In the genomic region with DNA sequence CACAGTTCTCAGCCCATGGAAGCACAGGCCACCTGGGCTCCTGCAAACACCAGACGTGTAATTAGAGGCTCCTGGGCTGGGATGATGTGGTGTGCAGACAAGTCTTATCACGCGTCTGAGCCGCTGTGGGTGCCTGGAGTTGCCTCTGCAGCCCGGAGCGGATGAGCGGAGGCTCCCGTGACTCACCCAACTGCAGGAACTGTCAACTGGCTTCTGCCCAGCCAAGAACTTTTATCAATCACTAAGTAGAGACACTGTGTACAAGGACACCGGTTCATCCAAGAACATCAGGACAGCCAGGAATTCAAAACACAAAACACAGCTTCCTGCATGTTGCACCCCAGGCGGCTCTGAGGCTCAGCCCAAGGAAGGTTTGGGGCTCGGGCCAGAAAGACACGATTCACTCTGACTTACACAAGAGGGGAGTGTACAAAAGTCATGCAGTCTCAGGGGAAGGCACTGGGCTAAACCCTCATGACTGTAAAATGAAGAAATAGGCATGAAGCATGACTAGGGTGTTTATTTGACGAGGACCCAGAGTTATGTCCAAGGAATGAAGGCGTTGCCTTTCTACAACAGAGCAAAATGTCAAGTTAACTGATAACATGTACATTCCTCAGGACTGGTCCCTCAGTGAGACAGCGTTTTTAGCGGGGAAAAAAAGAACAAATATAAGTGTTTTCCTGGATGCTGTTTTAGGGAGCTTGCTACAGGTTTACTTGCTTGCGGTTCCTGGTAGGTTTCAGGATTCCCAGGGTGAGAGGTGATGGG, we compare ENCODE assay signal across 8 cellular contexts. TPM values are rescaled to one million over a fixed set of nuclear protein-coding genes. Genes with fewer than 3 reads are reported as not detected.
DNase-seq lines count a peak whose midpoint lies in the region; ATAC-seq, FAIRE-seq and TF ChIP-seq lines count a peak whose summit lies in the region.

No MANE protein-coding gene starts in this region.

- peak overlapping the region; percentile 16 for H2AFZ ChIP-seq in keratinocyte (ENCODE audit: control insufficient read depth, low read length)

- DNase-seq in NCI-H1436 (lab: John Stamatoyannopoulos, UW), result peak; percentile 54
- peak; percentile 99 for DNase-seq in amniotic epithelial cell (ENCODE audit: low read depth)
- peak; percentile 95 for DNase-seq in keratinocyte (ENCODE audit: low read depth, low spot score)
- DNase-seq in suprapubic skin (ENCODE audit: low spot score in 2 of 2), result peak; percentile 96 to 97
- DNase-seq in activated CD4-positive, alpha-beta T cell treated with anti-CD3 and anti-CD28 coated beads for 48 hours, result no peak

- H3K9me3 ChIP-seq in keratinocyte (ENCODE audit: control insufficient read depth, low read depth, low read length) (no peaks in the 10 kb centered on the region), suprapubic skin (no peaks in the 10 kb centered on the region)

- peak overlapping the region in 2 of 3 experiments; percentile 33 to 50 for H3K4me3 ChIP-seq in keratinocyte (ENCODE audit: control insufficient read depth in 2 of 3, extremely low read depth in 1 of 3, insufficient read depth in 2 of 3, low read depth in 1 of 3, low read length in 3 of 3)
- no peak overlapping the region for H3K4me3 ChIP-seq in suprapubic skin

- H3K36me3 ChIP-seq in keratinocyte (ENCODE audit: control insufficient read depth in 2 of 2, extremely low read depth in 1 of 2, insufficient read depth in 2 of 2, low read length in 2 of 2), result peaks cover 2 to 11% of the 10 kb centered on the region in 2 experiments
- H3K36me3 ChIP-seq in suprapubic skin, result peaks cover under 1% of the 10 kb centered on the region

- no peaks in the 10 kb centered on the region for H3K79me2 ChIP-seq in keratinocyte (ENCODE audit: control insufficient read depth, insufficient read depth, low read length)

- H3K4me1 ChIP-seq in keratinocyte (ENCODE audit: control insufficient read depth, extremely low read depth, insufficient read depth, low read length) (peaks cover 43% of the 10 kb centered on the region), suprapubic skin (peaks cover 49% of the 10 kb centered on the region)

- H3K27me3 ChIP-seq in keratinocyte (ENCODE audit: control insufficient read depth, extremely low read depth, insufficient read depth, low read length) (no peaks in the 10 kb centered on the region), suprapubic skin (no peaks in the 10 kb centered on the region)

- peak; percentile 87 for TF ChIP-seq EP300 in suprapubic skin (IDR thresholded peaks at IDR 0.05)

- WGBS in suprapubic skin, result 17% methylated on average over 11 of the region's 17 CpGs

- no peak for ATAC-seq in HG03175 (IDR thresholded peaks at IDR 0.05; ENCODE audit: unreplicated experiment)
- ATAC-seq in HG03095 (IDR thresholded peaks at IDR 0.05; ENCODE audit: unreplicated experiment), result no peak

- dilution Hi-C loops in keratinocyte (cut with MboI; ENCODE audit: extremely low pct_ligation_motif_present, low sequenced_read_pairs), result loop anchor here (25.0 kb wide), 1 partner anchor 307 kb away; the partner anchor contains the start of gene SLC45A1

- peak overlapping the region; percentile 91 for H3K9ac ChIP-seq in keratinocyte (ENCODE audit: control insufficient read depth, extremely low read depth, insufficient read depth, low read length)

- H4K20me1 ChIP-seq in keratinocyte (ENCODE audit: control insufficient read depth, extremely low read depth, insufficient read depth, low read length), result peaks cover 2% of the 10 kb centered on the region

- peak; percentile 93 for FAIRE-seq in keratinocyte (lab: Jason Lieb, UNC)

- H3K9me1 ChIP-seq in keratinocyte (ENCODE audit: control insufficient read depth, extremely low read depth, insufficient read depth, low read length), result no peaks in the 10 kb centered on the region

- peak overlapping the region; percentile 76 for H3K27ac ChIP-seq in C4-2B
- peak overlapping the region; percentile 100 for H3K27ac ChIP-seq in keratinocyte (ENCODE audit: control insufficient read depth, insufficient read depth, low read length)
- peak overlapping the region; percentile 95 for H3K27ac ChIP-seq in suprapubic skin

- TF ChIP-seq POLR2A in suprapubic skin (IDR thresholded peaks at IDR 0.05), result no peak

- H3K4me2 ChIP-seq in keratinocyte (ENCODE audit: control insufficient read depth, extremely low read depth, insufficient read depth, low read depth, low read length), result peak overlapping the region; percentile 89

- TF ChIP-seq CTCF in C4-2B (conservative IDR thresholded peaks at IDR 0.05), result no peak
- TF ChIP-seq CTCF in keratinocyte (optimal IDR thresholded peaks at IDR 0.05 in 1 of 3, IDR thresholded peaks at IDR 0.05 in 1 of 3, conservative IDR thresholded peaks at IDR 0.05 in 1 of 3; ENCODE audit: extremely low read depth in 1 of 3, insufficient read depth in 2 of 3, low read length in 3 of 3), result no peak
- TF ChIP-seq CTCF in suprapubic skin (IDR thresholded peaks at IDR 0.05), result no peak

RNA-seq across cellular contexts. Expression of gene ERRFI1, which starts 21.1 kb away (rescaled TPM):
- 75.7 to 130 TPM (median 97.0 TPM) in 3 replicates for polyA plus RNA-seq in keratinocyte
- 39.7 TPM for polyA plus RNA-seq in keratinocyte (2011; ENCODE audit: low read depth)
- 58.1 and 97.0 TPM in 2 replicates for polyA plus RNA-seq in keratinocyte (2011; cell fraction: cytosol; rRNA removed)
- 132 and 155 TPM in 2 replicates for polyA plus RNA-seq in keratinocyte (2011; cell fraction: nucleus; rRNA removed)
- 42.8 and 92.9 TPM in 2 replicates for polyA plus RNA-seq in keratinocyte (2012; ENCODE audit: low replicate concordance)
- 17.4 to 68.3 TPM (median 50.7 TPM) in 3 replicates for polyA minus RNA-seq in keratinocyte
- polyA minus RNA-seq in keratinocyte (2011; cell fraction: cytosol; rRNA and poly(A)+ RNA removed), result 31.5 TPM
- polyA minus RNA-seq in keratinocyte (2011; cell fraction: nucleus; rRNA and poly(A)+ RNA removed), result 40.3 and 72.9 TPM in 2 replicates
- 100 to 1,000 TPM; 128 to 312 (median 262) TPM for total RNA-seq in suprapubic skin

RNA-seq across cellular contexts. Expression of gene PARK7, which starts 43.5 kb away (rescaled TPM):
- polyA plus RNA-seq in keratinocyte, result 296 to 502 TPM (median 471 TPM) in 3 replicates
- 326 TPM for polyA plus RNA-seq in keratinocyte (2011; ENCODE audit: low read depth)
- polyA plus RNA-seq in keratinocyte (2011; cell fraction: cytosol; rRNA removed), result 458 and 494 TPM in 2 replicates
- 167 and 228 TPM in 2 replicates for polyA plus RNA-seq in keratinocyte (2011; cell fraction: nucleus; rRNA removed)
- polyA plus RNA-seq in keratinocyte (2012; ENCODE audit: low replicate concordance), result 240 and 445 TPM in 2 replicates
- polyA minus RNA-seq in keratinocyte, result 29.1 to 162 TPM (median 72.1 TPM) in 3 replicates
- polyA minus RNA-seq in keratinocyte (2011; cell fraction: cytosol; rRNA and poly(A)+ RNA removed), result 87.5 TPM
- 30.6 and 47.7 TPM in 2 replicates for polyA minus RNA-seq in keratinocyte (2011; cell fraction: nucleus; rRNA and poly(A)+ RNA removed)
- 10 to 100 TPM; 74.0 to 94.1 (median 85.2) TPM for total RNA-seq in suprapubic skin
